In the genomic region with DNA sequence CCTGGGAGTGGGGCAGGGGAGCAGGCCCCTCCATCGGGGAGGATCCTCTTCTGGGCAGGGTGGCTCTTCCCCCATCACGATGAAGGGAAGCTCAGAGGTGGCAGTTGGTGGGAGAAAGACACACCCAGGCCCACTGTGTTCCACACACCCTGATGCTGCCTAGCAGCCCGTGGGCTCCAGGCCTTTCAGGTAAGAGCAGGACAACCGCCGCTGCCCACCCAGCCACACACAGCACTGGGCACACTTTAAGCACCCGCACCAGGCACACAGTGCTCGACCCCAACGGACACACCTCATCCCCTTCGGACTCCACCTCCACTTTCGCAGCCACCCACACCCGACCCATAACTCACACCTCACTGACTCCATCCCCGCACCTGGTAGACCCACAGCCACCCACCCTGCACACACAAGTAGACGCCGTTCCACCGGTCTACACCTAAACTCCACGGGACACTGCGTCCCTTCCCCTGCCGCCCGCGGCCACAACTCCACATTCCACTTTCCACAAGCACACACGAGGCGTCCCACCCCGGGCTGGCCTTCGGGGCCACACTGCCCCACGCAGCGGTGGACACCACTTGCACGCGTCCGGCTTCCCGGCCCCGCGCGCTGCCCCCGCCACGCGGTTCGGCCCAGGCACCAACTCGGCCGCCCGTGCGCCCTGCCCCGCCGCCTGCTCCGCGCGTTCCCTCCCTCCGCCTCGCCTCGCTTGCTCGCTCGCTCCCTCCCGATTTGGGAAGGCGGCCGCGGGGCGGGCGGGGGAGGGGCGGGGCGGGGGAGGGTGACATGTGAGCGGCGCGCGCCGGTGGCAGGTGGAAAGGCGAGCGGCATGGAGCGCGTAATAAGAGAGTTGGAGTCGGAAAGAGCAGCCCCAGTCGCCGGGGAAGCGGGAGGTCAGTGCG, we compare ENCODE assay signal across 8 cellular contexts. TPM values are rescaled to one million over a fixed set of nuclear protein-coding genes. Genes with fewer than 3 reads are reported as not detected.
DNase-seq lines count a peak whose midpoint lies in the region; ATAC-seq, FAIRE-seq and TF ChIP-seq lines count a peak whose summit lies in the region.

A gene (plus strand): TSS at position 787 of the 905 bp plus-strand sequence. CDS start 307 bp downstream, outside the sequence.

- CTCF ChIA-PET in A673 (lab: Charles Lee) (no interaction called here), SK-N-SH (lab: Yijun Ruan, JAX) (interaction anchor here (0.6 to 2.4 kb wide), 5 partner anchors 9 to 67 kb away, joined by 3 to 17 read pairs (median 7); no protein-coding TSS in a partner anchor)

- no peaks in the 10 kb centered on the region for H3K36me3 ChIP-seq in A673 (ENCODE audit: insufficient read depth, low read length, poor library complexity, severe bottlenecking)
- no peaks in the 10 kb centered on the region for H3K36me3 ChIP-seq in SK-N-SH (replicated peaks in 1 of 2; ENCODE audit: control insufficient read depth in 1 of 2, insufficient read depth in 2 of 2, low read length in 1 of 2)
- H3K36me3 ChIP-seq in duodenal mucosa (ENCODE audit: control insufficient read depth in 1 of 2, insufficient read depth in 2 of 2, low read length in 2 of 2) = no peaks in the 10 kb centered on the region
- peaks cover 0 to 11% of the 10 kb centered on the region in 2 experiments for H3K36me3 ChIP-seq in mesenchymal stem cell (ENCODE audit: control insufficient read depth in 1 of 2, insufficient read depth in 2 of 2, low read depth in 1 of 2, low read length in 2 of 2)
- H3K36me3 ChIP-seq in thyroid gland = no peaks in the 10 kb centered on the region

- H3K14ac ChIP-seq in mesenchymal stem cell (ENCODE audit: low read length in 2 of 2) = peak within 1 kb of the TSS in 1 of 2 experiments; percentile 61

- no peak within 1 kb of the TSS for H2BK15ac ChIP-seq in mesenchymal stem cell (ENCODE audit: low read depth, poor library complexity, severe bottlenecking)

- H3K9me3 ChIP-seq in A673 (ENCODE audit: low read depth, low read length, poor library complexity, severe bottlenecking) = no peaks in the 10 kb centered on the region
- H3K9me3 ChIP-seq in SK-N-SH = no peaks in the 10 kb centered on the region
- H3K9me3 ChIP-seq in duodenal mucosa (ENCODE audit: control insufficient read depth in 1 of 2, low read length in 2 of 2) = no peaks in the 10 kb centered on the region
- no peaks in the 10 kb centered on the region for H3K9me3 ChIP-seq in mesenchymal stem cell (ENCODE audit: control insufficient read depth, low read length)
- no peaks in the 10 kb centered on the region for H3K9me3 ChIP-seq in thyroid gland

- intact Hi-C loops in A673 (cut with micrococcal nuclease; ENCODE audit: unreplicated experiment) (no loop called here), thyroid gland (cut with DNase I) (loop anchor here (10.0 kb wide), 1 partner anchor 88 kb away; a partner anchor contains a TSS)

- no peaks in the 10 kb centered on the region for H3K9me2 ChIP-seq in SK-N-SH

- no TSS peak for BruUV-seq in A673 (replicated peaks; lab: Mats Ljungman, UMichigan)

- peaks cover 12% of the 10 kb centered on the region for H3K4me1 ChIP-seq in A673 (ENCODE audit: insufficient read depth, low read length, poor library complexity, severe bottlenecking)
- peaks cover 0 to 7% of the 10 kb centered on the region in 2 experiments; a peak in 1 of 4 replicates for H3K4me1 ChIP-seq in SK-N-SH (ENCODE audit: control insufficient read depth in 1 of 2, insufficient read depth in 2 of 2, low read depth in 1 of 2, low read length in 1 of 2)
- H3K4me1 ChIP-seq in duodenal mucosa (ENCODE audit: control insufficient read depth in 1 of 2, insufficient read depth in 2 of 2, low read length in 2 of 2) = peaks cover 12 to 19% of the 10 kb centered on the region in 2 donors
- peaks cover 28% of the 10 kb centered on the region for H3K4me1 ChIP-seq in mesenchymal stem cell (ENCODE audit: control insufficient read depth, insufficient read depth, low read depth, low read length)
- H3K4me1 ChIP-seq in thyroid gland = peaks cover 13 to 14% of the 10 kb centered on the region in 2 donors

- no peak for ATAC-seq in GM21529 (IDR thresholded peaks at IDR 0.05; ENCODE audit: unreplicated experiment)
- ATAC-seq in GM21717 (IDR thresholded peaks at IDR 0.05; ENCODE audit: unreplicated experiment) = no peak

- H3K4me2 ChIP-seq in SK-N-SH = peak within 1 kb of the TSS; percentile 59; the same call in 1 of the 2 replicates
- peak within 1 kb of the TSS; percentile 93 for H3K4me2 ChIP-seq in mesenchymal stem cell (ENCODE audit: low read length, poor library complexity, severe bottlenecking)

- no peak within 1 kb of the TSS for H2AK5ac ChIP-seq in mesenchymal stem cell (ENCODE audit: low read length, severe bottlenecking)

- H2BK120ac ChIP-seq in mesenchymal stem cell (ENCODE audit: low read depth, low read length) = no peak within 1 kb of the TSS

- no peak within 1 kb of the TSS for H2BK5ac ChIP-seq in mesenchymal stem cell (ENCODE audit: low read depth, low read length, poor library complexity, severe bottlenecking)

- H3K27me3 ChIP-seq in A673 (replicated peaks; ENCODE audit: insufficient read depth, low read depth, low read length, poor library complexity) (no peaks in the 10 kb centered on the region), SK-N-SH (ENCODE audit: insufficient read depth) (no peaks in the 10 kb centered on the region), duodenal mucosa (ENCODE audit: control insufficient read depth in 1 of 2, insufficient read depth in 2 of 2, low read length in 2 of 2) (peaks cover 0 to 15% of the 10 kb centered on the region in 2 donors), mesenchymal stem cell (ENCODE audit: control insufficient read depth in 1 of 2, insufficient read depth in 1 of 2, low read length in 2 of 2) (peaks cover 11 to 61% of the 10 kb centered on the region in 2 experiments), thyroid gland (no peaks in the 10 kb centered on the region)

- no peak for TF ChIP-seq RAD21 in SK-N-SH (IDR thresholded peaks at IDR 0.05; ENCODE audit: low read length)

- no peak within 1 kb of the TSS for H4K8ac ChIP-seq in mesenchymal stem cell (ENCODE audit: low read length)

- no peak for TF ChIP-seq POLR2A in GM12892 (IDR thresholded peaks at IDR 0.05; ENCODE audit: low read depth, low read length)
- no peak for TF ChIP-seq POLR2A in thyroid gland (IDR thresholded peaks at IDR 0.05)

- no peaks in the 10 kb centered on the region for H3K79me1 ChIP-seq in mesenchymal stem cell (replicated peaks; ENCODE audit: low read length, poor library complexity, severe bottlenecking)

- no peak within 1 kb of the TSS for H2AFZ ChIP-seq in SK-N-SH (ENCODE audit: low read depth)
- H2AFZ ChIP-seq in mesenchymal stem cell (ENCODE audit: low read depth, low read length) = no peak within 1 kb of the TSS

- H3K4me3 ChIP-seq in A673 (ENCODE audit: low read depth, low read length, poor library complexity, severe bottlenecking) = peak within 1 kb of the TSS; percentile 43
- peak within 1 kb of the TSS; percentile 26 to 37; a peak in 3 of 4 replicates for H3K4me3 ChIP-seq in SK-N-SH (ENCODE audit: low read depth in 2 of 2, low read length in 1 of 2)
- H3K4me3 ChIP-seq in duodenal mucosa (ENCODE audit: low read depth in 1 of 2, low read length in 2 of 2) = peak within 1 kb of the TSS; percentile 50
- H3K4me3 ChIP-seq in mesenchymal stem cell (ENCODE audit: insufficient read depth in 1 of 2, low read depth in 1 of 2, low read length in 2 of 2) = peak within 1 kb of the TSS in 1 of 2 experiments; percentile 49
- peak within 1 kb of the TSS in 1 of 3 donors; percentile 42 for H3K4me3 ChIP-seq in thyroid gland (replicated peaks in 1 of 3)

- 35% methylated on average over 28 of the region's 73 CpGs for WGBS in SK-N-SH (ENCODE audit: low lambda C conversion rate)
- WGBS in mesenchymal stem cell = 7% methylated on average over 35 of the region's 73 CpGs
- 8% methylated on average over 19 to 25 of the region's 73 CpGs for WGBS in thyroid gland, 2 donors

- no peaks in the 10 kb centered on the region for H3F3A ChIP-seq in SK-N-SH (replicated peaks; ENCODE audit: insufficient read depth)

- H2BK12ac ChIP-seq in mesenchymal stem cell (ENCODE audit: low read length in 2 of 2) = peak within 1 kb of the TSS in 1 of 2 experiments; percentile 15

- H4K91ac ChIP-seq in mesenchymal stem cell (ENCODE audit: low read length) = no peak within 1 kb of the TSS

- TF ChIP-seq EP300 in SK-N-SH (IDR thresholded peaks at IDR 0.05; ENCODE audit: borderline replicate concordance in 1 of 2, low read depth in 1 of 2, low read length in 1 of 2) = no peak

- H3K18ac ChIP-seq in mesenchymal stem cell (ENCODE audit: low read depth in 1 of 2, low read length in 2 of 2) = peak within 1 kb of the TSS in 1 of 2 experiments; percentile 4

- TF ChIP-seq CTCF in A673 (conservative IDR thresholded peaks at IDR 0.05; ENCODE audit: low read depth, low read length) (no peak), SK-N-SH (IDR thresholded peaks at IDR 0.05) (no peak), thyroid gland (IDR thresholded peaks at IDR 0.05) (no peak)

- no peak within 1 kb of the TSS for H3K9ac ChIP-seq in SK-N-SH
- H3K9ac ChIP-seq in duodenal mucosa (ENCODE audit: low read depth in 1 of 2, low read length in 2 of 2) = peak within 1 kb of the TSS in 1 of 2 donors; percentile 43
- no peak within 1 kb of the TSS for H3K9ac ChIP-seq in mesenchymal stem cell (ENCODE audit: low read length)

- H3K23ac ChIP-seq in mesenchymal stem cell (ENCODE audit: low read length in 2 of 2) = peak within 1 kb of the TSS in 1 of 2 experiments; percentile 29

- no peaks in the 10 kb centered on the region for H4K20me1 ChIP-seq in SK-N-SH (ENCODE audit: insufficient read depth)

- peak; percentile 56 for FAIRE-seq in GM12892 (lab: Jason Lieb, UNC)

- H3K27ac ChIP-seq in A673 (ENCODE audit: low read depth, low read length, poor library complexity, severe bottlenecking) (no peak within 1 kb of the TSS), SK-N-SH (ENCODE audit: low read depth in 2 of 2, low read length in 1 of 2) (no peak within 1 kb of the TSS), duodenal mucosa (ENCODE audit: low read depth, low read length) (no peak within 1 kb of the TSS), mesenchymal stem cell (ENCODE audit: low read length, poor library complexity, severe bottlenecking) (no peak within 1 kb of the TSS), thyroid gland (no peak within 1 kb of the TSS)

- no peak within 1 kb of the TSS for H3K4ac ChIP-seq in mesenchymal stem cell (ENCODE audit: low read depth in 1 of 2, low read length in 2 of 2)

- H3K79me2 ChIP-seq in SK-N-SH (ENCODE audit: insufficient read depth) = no peaks in the 10 kb centered on the region

- POLR2A ChIA-PET in A673 (lab: Charles Lee; ENCODE audit: low non-redundant PET) (interaction anchor here (0.6 kb wide), 1 partner anchor 166 kb away, joined by 5 read pairs; no protein-coding TSS in a partner anchor), SK-N-SH (lab: Yijun Ruan, JAX) (interaction anchor here (1.2 kb wide), 1 partner anchor 13 kb away, joined by 3 read pairs; no protein-coding TSS in a partner anchor)

- DNase-seq in A673 (ENCODE audit: low spot score) (peak; percentile 62), GM12892 (ENCODE audit: insufficient read length) (no peak), SK-N-SH (peak; percentile 80), mesenchymal stem cell (no peak), thyroid gland (peak; percentile 70 to 76)

RNA-seq across cellular contexts. Expression of the gene that starts here (rescaled TPM):
- total RNA-seq in A673 (2021) (0.62 and 1.4 TPM in 2 replicates), thyroid gland (1 to 10 TPM in 1 of 4 donors, under 1 TPM in 3; 0.11 to 1.1 (median 0.40) TPM)
- polyA plus RNA-seq in GM12892 (2012; ENCODE audit: missing spikeins) = 0.17 TPM
- 0.05 and 0.15 TPM in 2 replicates for polyA plus RNA-seq in SK-N-SH (2012; rRNA removed)
- polyA plus RNA-seq in SK-N-SH (2012; cell fraction: cytosol; rRNA removed) = 0.03 and 0.05 TPM in 2 replicates
- polyA plus RNA-seq in SK-N-SH (2012; cell fraction: nucleus; rRNA removed) = 0.43 and 0.44 TPM in 2 replicates
- polyA plus RNA-seq in mesenchymal stem cell (2013, experiment 1 of 2) = 0.10 TPM
- polyA plus RNA-seq in mesenchymal stem cell (2013, experiment 2 of 2) = 0.14 TPM

Comparison
In these comparisons a context has a peak if more than half of its experiments do, and no peak if none do; other contexts are left out.
1. Peak in DNase-seq, H3K4me3 ChIP-seq and H3K4me2 ChIP-seq in SK-N-SH; RNA of the gene not detected or under 1 TPM.
2. DNase-seq: peak in A673 (single experiment) and thyroid gland (2 of 2); none in GM12892 (single experiment) and mesenchymal stem cell (single experiment).